Comparison of ENCODE assay signal across 17 cellular contexts in the genomic region with DNA sequence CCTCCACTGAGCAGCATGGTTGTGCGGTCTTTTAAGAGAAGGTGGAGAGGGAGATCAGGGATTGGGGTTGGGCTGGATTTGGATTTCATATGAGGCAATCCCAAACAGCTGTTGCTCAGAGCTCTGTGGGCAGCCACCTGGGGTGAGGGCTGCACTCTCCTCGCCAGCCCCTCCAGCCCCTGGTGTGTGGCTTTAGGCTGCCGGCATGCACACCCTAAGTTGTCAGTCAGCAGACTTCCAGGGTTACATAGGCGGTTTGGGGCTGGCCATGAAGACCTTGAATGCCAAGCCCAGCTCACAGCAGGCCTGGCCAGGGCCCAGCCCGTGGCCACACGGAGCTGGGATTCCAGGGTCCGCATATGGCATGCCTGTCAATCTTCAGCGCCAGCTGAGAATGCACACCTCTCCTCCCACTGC.
DNase-seq lines count a peak whose midpoint lies in the region; ATAC-seq and TF ChIP-seq lines count a peak whose summit lies in the region.
"Had no signal": no experiment of that assay in that cellular context is flagged by ENCODE, and none has a peak within 500 bp of the region (broad histone marks: within the 10 kb centered on the region; RNA-seq: fewer than 3 reads in every experiment).

No MANE protein-coding gene starts in this region.

- no peak overlapping the region for H3K4me3 ChIP-seq in NB4 (ENCODE audit: low read depth, low read length)
- no peak overlapping the region for H3K4me3 ChIP-seq in effector memory CD4-positive, alpha-beta T cell (ENCODE audit: insufficient read depth, low read depth, low read length, poor library complexity, severe bottlenecking)
- H3K4me3 ChIP-seq: left lung had no signal

- H3K27me3 Mint-ChIP-seq in nephron (ENCODE audit: low read depth): no peaks in the 10 kb centered on the region
- H3K27me3 Mint-ChIP-seq: activated CD8-positive, alpha-beta T cell treated with anti-CD3 and anti-CD28 coated beads for 36 hours; naive thymus-derived CD4-positive, alpha-beta T cell had no signal

- H3K36me3 ChIP-seq in effector memory CD4-positive, alpha-beta T cell (ENCODE audit: control insufficient read depth, insufficient read depth, low read length): peaks cover 22% of the 10 kb centered on the region

- peaks cover 43% of the 10 kb centered on the region for H3K4me1 Mint-ChIP-seq in nephron

- peak; percentile 74 for DNase-seq in NB4 (ENCODE audit: low read depth)
- peak; percentile 68 for DNase-seq in brain pericyte (ENCODE audit: low read depth, low spot score)
- no peak for DNase-seq in effector memory CD4-positive, alpha-beta T cell
- DNase-seq in retina: no peak
- DNase-seq: activated CD8-positive, alpha-beta T cell treated with anti-CD3 and anti-CD28 coated beads for 36 hours; DMS153; effector CD4-positive, alpha-beta T cell; left lung; naive thymus-derived CD4-positive, alpha-beta T cell; NCI-H1105 treated with DMSO at 0.1 percent for 48 hours; NCI-H226; SK-N-SH had no signal

- H3K27ac Mint-ChIP-seq in nephron: peak overlapping the region in 2 of 3 experiments; percentile 14 to 38
- H3K27ac Mint-ChIP-seq: activated CD8-positive, alpha-beta T cell treated with anti-CD3 and anti-CD28 coated beads for 36 hours; activated T-helper 2 cell treated with anti-CD3 and anti-CD28 coated beads, Interferon-gamma antibody, Interleukin-2, Interleukin-4, amounts not matched to agents 10 μg/mL and 5 μg/mL and 100 μg/mL, durations not matched to agents 14 hours and 24 hours and 36 hours had no signal

- H3K9me3 ChIP-seq in effector memory CD4-positive, alpha-beta T cell (ENCODE audit: control insufficient read depth, low read length): no peaks in the 10 kb centered on the region
- H3K9me3 ChIP-seq: left lung, SK-N-SH had no signal

- no peak overlapping the region for H3K4me3 Mint-ChIP-seq in nephron
- H3K4me3 Mint-ChIP-seq: activated CD8-positive, alpha-beta T cell treated with anti-CD3 and anti-CD28 coated beads for 36 hours; naive thymus-derived CD4-positive, alpha-beta T cell had no signal

- TF ChIP-seq POLR2A in NB4 (IDR thresholded peaks at IDR 0.05; ENCODE audit: extremely low read depth, insufficient read length): no peak

- H3K27ac ChIP-seq in C4-2B: peak overlapping the region; percentile 3; the same call in 1 of the 2 replicates
- no peak overlapping the region for H3K27ac ChIP-seq in effector memory CD4-positive, alpha-beta T cell (ENCODE audit: insufficient read depth, low read length, poor library complexity, severe bottlenecking)
- H3K27ac ChIP-seq: left lung had no signal

- TF ChIP-seq CTCF in C4-2B (conservative IDR thresholded peaks at IDR 0.05) (no peak), NB4 (IDR thresholded peaks at IDR 0.05; ENCODE audit: low read depth, low read length) (no peak), nephron (IDR thresholded peaks at IDR 0.05; ENCODE audit: unreplicated experiment in 3 of 3) (no peak)

- no peaks in the 10 kb centered on the region for H3K4me1 ChIP-seq in effector memory CD4-positive, alpha-beta T cell (ENCODE audit: control insufficient read depth, insufficient read depth, low read length, poor library complexity, severe bottlenecking)

- no peaks in the 10 kb centered on the region for H3K9me3 Mint-ChIP-seq in nephron
- H3K9me3 Mint-ChIP-seq: activated CD8-positive, alpha-beta T cell treated with anti-CD3 and anti-CD28 coated beads for 36 hours; activated T-helper 2 cell treated with anti-CD3 and anti-CD28 coated beads, Interferon-gamma antibody, Interleukin-2, Interleukin-4, amounts not matched to agents 10 μg/mL and 5 μg/mL and 100 μg/mL, durations not matched to agents 14 hours and 24 hours and 36 hours; naive thymus-derived CD4-positive, alpha-beta T cell had no signal

- no peaks in the 10 kb centered on the region for H3K27me3 ChIP-seq in effector memory CD4-positive, alpha-beta T cell (replicated peaks; ENCODE audit: control insufficient read depth, insufficient read depth, low read length, poor library complexity, severe bottlenecking)
- H3K27me3 ChIP-seq: left lung had no signal

- ATAC-seq in HG03175 (IDR thresholded peaks at IDR 0.05; ENCODE audit: unreplicated experiment) (no peak), HG02840 (IDR thresholded peaks at IDR 0.05; ENCODE audit: low FRiP score, unreplicated experiment) (no peak)
- ATAC-seq: activated CD8-positive, alpha-beta T cell treated with anti-CD3 and anti-CD28 coated beads for 36 hours; left lung; naive thymus-derived CD4-positive, alpha-beta T cell had no signal

- H3K36me3 Mint-ChIP-seq in nephron (ENCODE audit: low read depth): peaks cover 45% of the 10 kb centered on the region

Comparison
In these comparisons a context has a peak if more than half of its experiments do, and no peak if none do; other contexts are left out.
1. DNase-seq: peak in NB4 (single experiment) and brain pericyte (single experiment); none in effector memory CD4-positive, alpha-beta T cell (0 of 3) and retina (single experiment).